In genomic region chr11:117212697-117213355, GRCh38 we compare ENCODE assay signal across 23 cellular contexts. TPM values are rescaled to one million over a fixed set of nuclear protein-coding genes. Genes with fewer than 3 reads are reported as not detected.
DNase-seq lines count a peak whose midpoint lies in the region; ATAC-seq, FAIRE-seq and TF ChIP-seq lines count a peak whose summit lies in the region.
"Had no signal": no experiment of that assay in that cellular context is flagged by ENCODE, and none has a peak within 500 bp of the region (broad histone marks: within the 10 kb centered on the region; RNA-seq: fewer than 3 reads in every experiment).

No MANE protein-coding gene starts in this region.

- WGBS in H1 (ENCODE audit: extremely low coverage in 1 of 2, insufficient coverage in 1 of 2, insufficient read length in 1 of 2, insufficient replicate concordance in 2 of 2, low coverage in 1 of 2, low lambda C conversion rate in 2 of 2, missing lambda C conversion rate in 1 of 2), 2 experiments: 87% methylated on average over 9 of the region's 11 CpGs; no CpG with 5 or more reads in 1 of the 2 experiments

- H3K4me3 ChIP-seq in H1 (ENCODE audit: extremely low read depth in 1 of 4, insufficient read depth in 2 of 4, low read depth in 3 of 4, low read length in 4 of 4) (no peak overlapping the region), rectal smooth muscle tissue (ENCODE audit: low read length) (no peak overlapping the region), ascending aorta (no peak overlapping the region)
- H3K4me3 ChIP-seq: A549; BLaER1 treated with 17β-estradiol and CSF1 and Interleukin-3, amounts not matched to agents 10 nM and 100 nM; GM23338; HAP-1 had no signal

- H3K36me3 ChIP-seq in H1 (ENCODE audit: control insufficient read depth in 2 of 4, insufficient read depth in 4 of 4, low read length in 3 of 4) (peaks cover 2 to 11% (median 8%) of the 10 kb centered on the region in 4 experiments; a peak in 5 of 8 replicates), rectal smooth muscle tissue (ENCODE audit: control insufficient read depth, insufficient read depth, low read length) (peaks cover 22% of the 10 kb centered on the region), ascending aorta (peaks cover 0 to 16% of the 10 kb centered on the region in 2 donors)

- H2BK20ac ChIP-seq in H1 (ENCODE audit: low read length): no peak overlapping the region

- H2AK5ac ChIP-seq in H1 (ENCODE audit: low read depth, low read length): no peak overlapping the region

- no peak overlapping the region for H2AFZ ChIP-seq in H1 (ENCODE audit: low read length)
- H2AFZ ChIP-seq: GM23338 had no signal

- no peak overlapping the region for H4K5ac ChIP-seq in H1 (ENCODE audit: insufficient read length, low read depth, low read length)

- H3K4me3 Mint-ChIP-seq in natural killer cell treated with Interleukin-12 subunit alpha and Interleukin-12 subunit beta and Interleukin-15 and Interleukin-18, amount 100 ng/mL, for 72 hours: no peak overlapping the region
- H3K4me3 Mint-ChIP-seq in natural killer cell: no peak overlapping the region
- H3K4me3 Mint-ChIP-seq: CD4-positive, alpha-beta T cell; GM23338; HFFc6 had no signal

- no peaks in the 10 kb centered on the region for H3K23me2 ChIP-seq in H1 (ENCODE audit: low read depth, low read length)

- no peak for TF ChIP-seq CTCF in natural killer cell (IDR thresholded peaks at IDR 0.05)
- TF ChIP-seq CTCF in H1 (IDR thresholded peaks at IDR 0.05; ENCODE audit: control extremely low read depth in 1 of 3, insufficient read depth in 1 of 3, low read depth in 1 of 3, low read length in 3 of 3): no peak
- TF ChIP-seq CTCF in ascending aorta (IDR thresholded peaks at IDR 0.05): no peak
- TF ChIP-seq CTCF in GM10248 (IDR thresholded peaks at IDR 0.05; ENCODE audit: control extremely low read depth, extremely low read depth, low read depth, missing control alignments): no peak

- POLR2A ChIA-PET in H1 (lab: Charles Lee; ENCODE audit: partially characterized antibody): interaction anchor here (0.8 to 5.1 kb wide), 8 partner anchors 9 to 40 kb away, joined by 3 to 47 read pairs (median 5); partner anchors contain the start of genes PCSK7 and TAGLN
- POLR2A ChIA-PET in GM10248 (lab: Yijun Ruan, JAX): no interaction called here

- CTCF ChIA-PET in H1 (lab: Charles Lee; ENCODE audit: partially characterized antibody): interaction anchor here (1.0 to 25.0 kb wide), 7 partner anchors 8 to 422 kb away, joined by 3 to 449 read pairs (median 28); partner anchors contain the start of gene TAGLN
- CTCF ChIA-PET in GM10248 (lab: Yijun Ruan, JAX): interaction anchor here (1.6 to 2.4 kb wide), 3 partner anchors 14 to 19 kb away, joined by 5 to 17 read pairs (median 9); partner anchors contain the start of gene PCSK7

- no peaks in the 10 kb centered on the region for H3K9me3 ChIP-seq in H1 (ENCODE audit: insufficient read depth in 2 of 2, low read depth in 1 of 2, low read length in 1 of 2)
- H3K9me3 ChIP-seq in ascending aorta: no peaks in the 10 kb centered on the region
- H3K9me3 ChIP-seq: A549; BLaER1 treated with 17β-estradiol and CSF1 and Interleukin-3, amounts not matched to agents 10 nM and 100 nM; HAP-1 had no signal

- no peak overlapping the region for H3K14ac ChIP-seq in H1 (ENCODE audit: insufficient read length)

- peak overlapping the region in 1 of 2 donors; percentile 13 for H3K27ac Mint-ChIP-seq in natural killer cell treated with Interleukin-12 subunit alpha and Interleukin-12 subunit beta and Interleukin-15 and Interleukin-18, amount 100 ng/mL, for 72 hours
- H3K27ac Mint-ChIP-seq in natural killer cell: peak overlapping the region in 1 of 2 donors; percentile 3
- H3K27ac Mint-ChIP-seq: GM23338, HFFc6 had no signal

- no peaks in the 10 kb centered on the region for H3K79me1 ChIP-seq in H1 (ENCODE audit: low read depth, low read length)

- no peak for TF ChIP-seq EP300 in H1 (IDR thresholded peaks at IDR 0.05; ENCODE audit: borderline replicate concordance in 1 of 2, low read depth in 2 of 2, low read length in 2 of 2)

- TF ChIP-seq POLR2A in H1 (IDR thresholded peaks at IDR 0.05; ENCODE audit: control extremely low read depth in 1 of 2, low read depth in 2 of 2, low read length in 2 of 2): no peak

- no peak for FAIRE-seq in H1 (lab: Jason Lieb, UNC)
- FAIRE-seq: A549, HTR-8/SVneo had no signal

- H3K56ac ChIP-seq in H1 (replicated peaks; ENCODE audit: insufficient read length, low read depth, low read length): no peak overlapping the region

- peak; percentile 22 for DNase-seq in natural killer cell treated with Interleukin-12 subunit alpha and Interleukin-12 subunit beta and Interleukin-15 and Interleukin-18, amount 100 ng/mL, for 72 hours (ENCODE audit: low spot score)
- DNase-seq in natural killer cell: no peak
- DNase-seq in H1 (ENCODE audit: low read depth in 1 of 2, low spot score in 2 of 2): no peak
- no peak for DNase-seq in NOMO-1 (lab: John Stamatoyannopoulos, UW; ENCODE audit: unreplicated experiment in 2 of 2)
- DNase-seq in ascending aorta (ENCODE audit: low spot score in 2 of 2): no peak
- no peak for DNase-seq in GM10248 (ENCODE audit: extremely low spot score)
- DNase-seq: AML-193; CD4-positive, alpha-beta T cell; DMS53; HFFc6; MM.1S; NCI-H2029; NCI-H526 treated with DMSO at 0.1 percent for 48 hours; SHP77 treated with DMSO at 0.1 percent for 48 hours had no signal

- no peak overlapping the region for H3K18ac ChIP-seq in H1 (ENCODE audit: extremely low read depth, low read length)

- H3K27ac ChIP-seq in H1 (ENCODE audit: low read depth, low read length) (no peak overlapping the region), rectal smooth muscle tissue (ENCODE audit: low read depth, low read length) (peak overlapping the region; percentile 40), ascending aorta (no peak overlapping the region)
- H3K27ac ChIP-seq: A549; BLaER1 treated with 17β-estradiol and CSF1 and Interleukin-3, amounts not matched to agents 10 nM and 100 nM; KMS-11; RWPE1 had no signal

- no peak overlapping the region for H2BK120ac ChIP-seq in H1 (replicated peaks; ENCODE audit: low read depth, low read length)

- H3K9me3 Mint-ChIP-seq in natural killer cell treated with Interleukin-12 subunit alpha and Interleukin-12 subunit beta and Interleukin-15 and Interleukin-18, amount 100 ng/mL, for 72 hours: no peaks in the 10 kb centered on the region
- no peaks in the 10 kb centered on the region for H3K9me3 Mint-ChIP-seq in natural killer cell
- H3K9me3 Mint-ChIP-seq: CD4-positive, alpha-beta T cell; GM23338; HFFc6 had no signal

- H2BK15ac ChIP-seq in H1 (ENCODE audit: low read length): no peak overlapping the region

- H3K36me3 Mint-ChIP-seq in natural killer cell treated with Interleukin-12 subunit alpha and Interleukin-12 subunit beta and Interleukin-15 and Interleukin-18, amount 100 ng/mL, for 72 hours: peaks cover 31% of the 10 kb centered on the region
- peaks cover 23% of the 10 kb centered on the region for H3K36me3 Mint-ChIP-seq in natural killer cell

- no peak overlapping the region for H3K4me2 ChIP-seq in H1 (ENCODE audit: insufficient read depth in 1 of 2, low read depth in 2 of 2, low read length in 2 of 2)
- H3K4me2 ChIP-seq: A549; BLaER1 treated with 17β-estradiol and CSF1 and Interleukin-3, amounts not matched to agents 10 nM and 100 nM; GM23338; KMS-11 had no signal

- no peak overlapping the region for H3K4ac ChIP-seq in H1 (replicated peaks; ENCODE audit: insufficient read length, low read depth, low read length)

- H2BK5ac ChIP-seq in H1 (ENCODE audit: low read depth, low read length): no peak overlapping the region

- intact Hi-C loops in natural killer cell (cut with micrococcal nuclease): no loop called here
- intact Hi-C loops in ascending aorta (cut with DNase I): no loop called here

- H3K4me1 ChIP-seq in H1 (replicated peaks in 1 of 4; ENCODE audit: control insufficient read depth in 3 of 4, insufficient read depth in 4 of 4, low read length in 3 of 4): no peaks in the 10 kb centered on the region
- H3K4me1 ChIP-seq in rectal smooth muscle tissue (ENCODE audit: control insufficient read depth, insufficient read depth, low read length): peaks cover 14% of the 10 kb centered on the region
- peaks cover 11 to 16% of the 10 kb centered on the region in 2 donors for H3K4me1 ChIP-seq in ascending aorta
- H3K4me1 ChIP-seq: A549; BLaER1 treated with 17β-estradiol and CSF1 and Interleukin-3, amounts not matched to agents 10 nM and 100 nM; HAP-1 had no signal

- no peak overlapping the region for H2BK12ac ChIP-seq in H1 (ENCODE audit: low read depth, low read length)

- H3K9ac ChIP-seq in H1 (replicated peaks in 1 of 4; ENCODE audit: extremely low read depth in 1 of 4, low read depth in 3 of 4, low read length in 3 of 4) (no peak overlapping the region), rectal smooth muscle tissue (ENCODE audit: low read length) (no peak overlapping the region)
- H3K9ac ChIP-seq: BLaER1 treated with 17β-estradiol and CSF1 and Interleukin-3, amounts not matched to agents 10 nM and 100 nM; KMS-11 had no signal

- H3K4me1 Mint-ChIP-seq in natural killer cell treated with Interleukin-12 subunit alpha and Interleukin-12 subunit beta and Interleukin-15 and Interleukin-18, amount 100 ng/mL, for 72 hours (ENCODE audit: low read depth in 2 of 2): peaks cover 18 to 24% of the 10 kb centered on the region in 2 donors
- peaks cover 9 to 14% of the 10 kb centered on the region in 2 donors for H3K4me1 Mint-ChIP-seq in natural killer cell
- H3K4me1 Mint-ChIP-seq: GM23338 had no signal

- H3K27me3 Mint-ChIP-seq in natural killer cell treated with Interleukin-12 subunit alpha and Interleukin-12 subunit beta and Interleukin-15 and Interleukin-18, amount 100 ng/mL, for 72 hours: no peaks in the 10 kb centered on the region
- H3K27me3 Mint-ChIP-seq in natural killer cell (ENCODE audit: low read depth in 2 of 2): no peaks in the 10 kb centered on the region
- H3K27me3 Mint-ChIP-seq: CD4-positive, alpha-beta T cell had no signal

- ATAC-seq in natural killer cell treated with Interleukin-12 subunit alpha and Interleukin-12 subunit beta and Interleukin-15 and Interleukin-18, amount 100 ng/mL, for 72 hours: no peak
- no peak for ATAC-seq in natural killer cell
- ATAC-seq: A549, GM23338, Panc1 had no signal

- no peaks in the 10 kb centered on the region; a peak in 1 of 4 replicates for H3K79me2 ChIP-seq in H1 (ENCODE audit: control insufficient read depth in 1 of 2, insufficient read depth in 2 of 2, low read length in 2 of 2)

- peaks cover 0 to 3% of the 10 kb centered on the region in 2 experiments for H4K20me1 ChIP-seq in H1 (replicated peaks in 1 of 2; ENCODE audit: control insufficient read depth in 1 of 2, insufficient read depth in 2 of 2, low read length in 2 of 2)

- no peak overlapping the region for H4K91ac ChIP-seq in H1 (replicated peaks; ENCODE audit: insufficient read length, low read length)

- H3K27me3 ChIP-seq in H1 (replicated peaks in 1 of 4; ENCODE audit: control insufficient read depth in 3 of 4, extremely low read depth in 1 of 4, insufficient read depth in 3 of 4, low read length in 3 of 4) (no peaks in the 10 kb centered on the region), rectal smooth muscle tissue (ENCODE audit: control insufficient read depth, insufficient read depth, low read length) (no peaks in the 10 kb centered on the region), ascending aorta (no peaks in the 10 kb centered on the region)
- H3K27me3 ChIP-seq: BLaER1 treated with 17β-estradiol and CSF1 and Interleukin-3, amounts not matched to agents 10 nM and 100 nM had no signal

- peak overlapping the region; percentile 35; the same call in 1 of the 2 replicates for H4K8ac ChIP-seq in H1 (ENCODE audit: extremely low read depth, insufficient read depth, low read length)

- no peak for TF ChIP-seq RAD21 in H1 (IDR thresholded peaks at IDR 0.05 in 1 of 2, conservative IDR thresholded peaks at IDR 0.05 in 1 of 2; ENCODE audit: low read depth in 2 of 2, low read length in 2 of 2)

- H3K23ac ChIP-seq in H1 (ENCODE audit: insufficient read length): no peak overlapping the region

RNA-seq across cellular contexts. Expression of gene TAGLN, which starts 13.7 kb away (rescaled TPM):
- 1 to 10 TPM; 4.8 to 7.4 TPM for total RNA-seq in natural killer cell treated with Interleukin-12 subunit alpha and Interleukin-12 subunit beta and Interleukin-15 and Interleukin-18, amount 100 ng/mL, for 72 hours
- total RNA-seq in natural killer cell: 10 to 100 TPM in 1 of 3 donors, 1 to 10 TPM in 2; 8.2 to 18.0 (median 8.3) TPM
- 300 and 301 TPM in 2 replicates for total RNA-seq in H1 (2021; fragmentation: NEBNext Ultra II Directional; extraction: Animal tissue kit (Norgen Biotek cat#: 25700))
- 140 and 150 TPM in 2 replicates for polyA plus RNA-seq in H1 (2011; rRNA removed)
- 178 TPM for polyA plus RNA-seq in H1 (2011; cell fraction: cytosol; rRNA removed)
- polyA plus RNA-seq in H1 (2011; cell fraction: nucleus; rRNA removed): 132 TPM
- polyA plus RNA-seq in H1 (2012, experiment 1 of 2): 186 to 274 TPM (median 201 TPM) in 4 replicates
- 415 TPM for polyA plus RNA-seq in H1 (2012, experiment 2 of 2)
- 193 TPM for polyA plus RNA-seq in H1 (2013, experiment 1 of 2)
- polyA plus RNA-seq in H1 (2013, experiment 2 of 2): 186 TPM
- polyA minus RNA-seq in H1 (2011; rRNA and poly(A)+ RNA removed): 97.7 and 118 TPM in 2 replicates
- 36.1 TPM for polyA minus RNA-seq in H1 (2011; cell fraction: cytosol; rRNA and poly(A)+ RNA removed)
- 59.7 TPM for polyA minus RNA-seq in H1 (2011; cell fraction: nucleus; rRNA and poly(A)+ RNA removed)
- 6,542 TPM for total RNA-seq in ascending aorta

RNA-seq across cellular contexts. Expression of gene PCSK7, which starts 19.0 kb away (rescaled TPM):
- total RNA-seq in natural killer cell treated with Interleukin-12 subunit alpha and Interleukin-12 subunit beta and Interleukin-15 and Interleukin-18, amount 100 ng/mL, for 72 hours: 100 to 1,000 TPM; 140 to 206 TPM
- total RNA-seq in natural killer cell (100 to 1,000 TPM; 397 to 471 (median 441) TPM), ascending aorta (112 TPM)
- 38.5 and 45.6 TPM in 2 replicates for total RNA-seq in H1 (2021; fragmentation: NEBNext Ultra II Directional; extraction: Animal tissue kit (Norgen Biotek cat#: 25700))
- polyA plus RNA-seq in H1 (2011; rRNA removed): 23.4 and 38.8 TPM in 2 replicates
- 33.3 TPM for polyA plus RNA-seq in H1 (2011; cell fraction: cytosol; rRNA removed)
- 67.6 TPM for polyA plus RNA-seq in H1 (2011; cell fraction: nucleus; rRNA removed)
- polyA plus RNA-seq in H1 (2012, experiment 1 of 2): 26.1 to 32.5 TPM (median 31.3 TPM) in 4 replicates
- polyA plus RNA-seq in H1 (2012, experiment 2 of 2): 15.2 TPM
- polyA plus RNA-seq in H1 (2013, experiment 1 of 2): 20.6 TPM
- polyA plus RNA-seq in H1 (2013, experiment 2 of 2): 21.3 TPM
- 30.3 and 32.9 TPM in 2 replicates for polyA minus RNA-seq in H1 (2011; rRNA and poly(A)+ RNA removed)
- 23.0 TPM for polyA minus RNA-seq in H1 (2011; cell fraction: cytosol; rRNA and poly(A)+ RNA removed)
- 30.8 TPM for polyA minus RNA-seq in H1 (2011; cell fraction: nucleus; rRNA and poly(A)+ RNA removed)

RNA-seq across cellular contexts. Expression of gene RNF214, which starts 19.6 kb away (rescaled TPM):
- 10 to 100 TPM; 18.9 to 21.6 TPM for total RNA-seq in natural killer cell treated with Interleukin-12 subunit alpha and Interleukin-12 subunit beta and Interleukin-15 and Interleukin-18, amount 100 ng/mL, for 72 hours
- total RNA-seq in natural killer cell: 10 to 100 TPM; 13.7 to 20.7 (median 17.3) TPM
- total RNA-seq in H1 (2021; fragmentation: NEBNext Ultra II Directional; extraction: Animal tissue kit (Norgen Biotek cat#: 25700)): 33.7 and 35.6 TPM in 2 replicates
- 34.9 and 35.3 TPM in 2 replicates for polyA plus RNA-seq in H1 (2011; rRNA removed)
- polyA plus RNA-seq in H1 (2011; cell fraction: cytosol; rRNA removed): 20.7 TPM
- 80.8 TPM for polyA plus RNA-seq in H1 (2011; cell fraction: nucleus; rRNA removed)
- polyA plus RNA-seq in H1 (2012, experiment 1 of 2): 18.8 to 22.7 TPM (median 20.3 TPM) in 4 replicates
- 4.6 TPM for polyA plus RNA-seq in H1 (2012, experiment 2 of 2)
- polyA plus RNA-seq in H1 (2013, experiment 1 of 2): 18.8 TPM
- polyA plus RNA-seq in H1 (2013, experiment 2 of 2): 17.3 TPM
- 79.0 and 79.9 TPM in 2 replicates for polyA minus RNA-seq in H1 (2011; rRNA and poly(A)+ RNA removed)
- 23.1 TPM for polyA minus RNA-seq in H1 (2011; cell fraction: cytosol; rRNA and poly(A)+ RNA removed)
- polyA minus RNA-seq in H1 (2011; cell fraction: nucleus; rRNA and poly(A)+ RNA removed): 39.3 TPM
- total RNA-seq in ascending aorta: 0.53 TPM

RNA-seq across cellular contexts. Expression of gene SIDT2, which starts 34.3 kb away (rescaled TPM):
- 10 to 100 TPM; 23.1 to 30.3 TPM for total RNA-seq in natural killer cell treated with Interleukin-12 subunit alpha and Interleukin-12 subunit beta and Interleukin-15 and Interleukin-18, amount 100 ng/mL, for 72 hours
- total RNA-seq in natural killer cell: 100 to 1,000 TPM in 1 of 3 donors, 10 to 100 TPM in 2; 80.0 to 111 (median 82.0) TPM
- total RNA-seq in H1 (2021; fragmentation: NEBNext Ultra II Directional; extraction: Animal tissue kit (Norgen Biotek cat#: 25700)): 14.6 and 18.5 TPM in 2 replicates
- 21.1 and 26.7 TPM in 2 replicates for polyA plus RNA-seq in H1 (2011; rRNA removed)
- polyA plus RNA-seq in H1 (2011; cell fraction: cytosol; rRNA removed): 15.5 TPM
- 85.9 TPM for polyA plus RNA-seq in H1 (2011; cell fraction: nucleus; rRNA removed)
- polyA plus RNA-seq in H1 (2012, experiment 1 of 2): 13.3 to 18.4 TPM (median 14.8 TPM) in 4 replicates
- 12.4 TPM for polyA plus RNA-seq in H1 (2012, experiment 2 of 2)
- polyA plus RNA-seq in H1 (2013, experiment 1 of 2): 15.5 TPM
- 14.7 TPM for polyA plus RNA-seq in H1 (2013, experiment 2 of 2)
- 27.2 and 33.9 TPM in 2 replicates for polyA minus RNA-seq in H1 (2011; rRNA and poly(A)+ RNA removed)
- polyA minus RNA-seq in H1 (2011; cell fraction: cytosol; rRNA and poly(A)+ RNA removed): 12.8 TPM
- polyA minus RNA-seq in H1 (2011; cell fraction: nucleus; rRNA and poly(A)+ RNA removed): 35.6 TPM
- total RNA-seq in ascending aorta: 45.4 TPM

Comparison
In these comparisons a context has a peak if more than half of its experiments do, and no peak if none do; other contexts are left out.
1. RNA of gene TAGLN, which starts 13.7 kb away (total RNA-seq): 6,542 TPM in ascending aorta (single experiment); 300 to 301 TPM in H1, 8.2 to 18.0 TPM in natural killer cell and 4.8 to 7.4 TPM in natural killer cell treated with Interleukin-12 subunit alpha and Interleukin-12 subunit beta and Interleukin-15 and Interleukin-18, amount 100 ng/mL, for 72 hours; every median in the first group is over 10 times any median in the second.